ENCODE assay signal across 14 cellular contexts in genomic region chr7:2159176-2159520, GRCh38.
A peak's percentile ranks its signal among the peaks of the same experiment; 100 is the strongest.
DNase-seq lines count a peak whose midpoint lies in the region; ATAC-seq and TF ChIP-seq lines count a peak whose summit lies in the region.
"Had no signal": no experiment of that assay in that cellular context is flagged by ENCODE, and none has a peak within 500 bp of the region (broad histone marks: within the 10 kb centered on the region; RNA-seq: fewer than 3 reads in every experiment).

No MANE protein-coding gene starts in this region.

- H3K23ac ChIP-seq in trophoblast cell (ENCODE audit: low read length), result no peak overlapping the region

- POLR2A ChIA-PET in A673 (lab: Charles Lee; ENCODE audit: low non-redundant PET), result no interaction called here

- H3K4me3 ChIP-seq in GM23338 (no peak overlapping the region), NT2/D1 (ENCODE audit: insufficient read length, low read depth) (no peak overlapping the region), iPS-20b (ENCODE audit: low read length) (no peak overlapping the region), trophoblast cell (ENCODE audit: low read depth, low read length) (no peak overlapping the region), A673 (ENCODE audit: low read depth, low read length, poor library complexity, severe bottlenecking) (no peak overlapping the region)
- H3K4me3 ChIP-seq: ovary had no signal

- H2AFZ ChIP-seq in GM23338 (no peak overlapping the region), trophoblast cell (ENCODE audit: insufficient read depth, low read length, poor library complexity) (no peak overlapping the region)

- no peaks in the 10 kb centered on the region for H3K79me1 ChIP-seq in trophoblast cell (ENCODE audit: low read length)

- no TSS peak for BruUV-seq in A673 (replicated peaks; lab: Mats Ljungman, UMichigan)

- H2BK12ac ChIP-seq in trophoblast cell (ENCODE audit: low read length), result no peak overlapping the region

- H3K14ac ChIP-seq in trophoblast cell (ENCODE audit: low read length), result no peak overlapping the region

- peaks cover 7% of the 10 kb centered on the region; the same call in 1 of the 2 replicates for H3K9me3 ChIP-seq in NT2/D1 (ENCODE audit: insufficient read depth, low read length)
- H3K9me3 ChIP-seq in iPS-20b (ENCODE audit: insufficient read depth, low read depth, low read length), result no peaks in the 10 kb centered on the region; the same call in 1 of the 2 replicates
- peaks cover 1% of the 10 kb centered on the region for H3K9me3 ChIP-seq in trophoblast cell (ENCODE audit: insufficient read depth, low read depth, low read length)
- H3K9me3 ChIP-seq in A673 (ENCODE audit: low read depth, low read length, poor library complexity, severe bottlenecking), result no peaks in the 10 kb centered on the region
- H3K9me3 ChIP-seq: ovary had no signal

- H4K91ac ChIP-seq in trophoblast cell (ENCODE audit: low read depth, low read length), result no peak overlapping the region

- H4K8ac ChIP-seq in trophoblast cell (ENCODE audit: low read depth, low read length), result no peak overlapping the region

- H4K20me1 ChIP-seq in GM23338 (replicated peaks; ENCODE audit: insufficient read depth), result 0 out of 2 replicates have a peak, but pooled peaks cover 3% of the 10 kb centered on the region

- DNase-seq in GM23338 (ENCODE audit: low spot score) (peak; percentile 61), NT2/D1 (ENCODE audit: low read depth, low spot score) (no peak), trophoblast cell (no peak), NCI-H510A (lab: John Stamatoyannopoulos, UW) (no peak), A673 (ENCODE audit: low spot score) (no peak), HT-29 (ENCODE audit: low spot score) (no peak), NOMO-1 treated with DMSO at 0.1 percent for 48 hours (lab: John Stamatoyannopoulos, UW; ENCODE audit: unreplicated experiment) (no peak)
- DNase-seq: activated CD4-positive, alpha-beta T cell treated with anti-CD3 and anti-CD28 coated beads, Interleukin-2, amount 50 U/mL, for 1 hour; activated naive CD4-positive, alpha-beta T cell treated with anti-CD3 and anti-CD28 coated beads for 36 hours; EL; NCI-H1417 treated with DMSO at 0.1 percent for 48 hours had no signal

- no peaks in the 10 kb centered on the region for H3F3A ChIP-seq in GM23338 (replicated peaks; ENCODE audit: low read depth)

- no CpG with 5 or more reads among the region's 8 CpGs for WGBS in trophoblast cell (ENCODE audit: extremely low coverage, insufficient coverage, insufficient read length)

- H3K27me3 ChIP-seq in GM23338 (ENCODE audit: insufficient read depth), result no peaks in the 10 kb centered on the region
- H3K27me3 ChIP-seq in NT2/D1 (ENCODE audit: insufficient read depth, insufficient read length), result no peaks in the 10 kb centered on the region
- H3K27me3 ChIP-seq in iPS-20b (ENCODE audit: insufficient read depth, low read length), result no peaks in the 10 kb centered on the region
- H3K27me3 ChIP-seq in trophoblast cell (ENCODE audit: insufficient read depth, low read length), result no peaks in the 10 kb centered on the region
- H3K27me3 ChIP-seq in A673 (replicated peaks; ENCODE audit: insufficient read depth, low read depth, low read length, poor library complexity), result no peaks in the 10 kb centered on the region
- H3K27me3 ChIP-seq: ovary had no signal

- H3K27ac Mint-ChIP-seq in GM23338, result peak overlapping the region; percentile 30; the same call in 1 of the 2 replicates
- H3K27ac Mint-ChIP-seq: activated naive CD4-positive, alpha-beta T cell treated with anti-CD3 and anti-CD28 coated beads for 36 hours had no signal

- H3K27ac ChIP-seq in GM23338 (ENCODE audit: low read depth) (0 out of 2 replicates have a peak overlapping the region, but pooled peaks have one; percentile 32), iPS-20b (ENCODE audit: low read length) (peak overlapping the region; percentile 58), trophoblast cell (ENCODE audit: low read depth, low read length) (no peak overlapping the region), A673 (ENCODE audit: low read depth, low read length, poor library complexity, severe bottlenecking) (no peak overlapping the region)
- H3K27ac ChIP-seq: ovary had no signal

- peaks cover 2% of the 10 kb centered on the region; the same call in 1 of the 3 replicates for H3K9me3 Mint-ChIP-seq in GM23338
- H3K9me3 Mint-ChIP-seq: activated naive CD4-positive, alpha-beta T cell treated with anti-CD3 and anti-CD28 coated beads for 36 hours had no signal

- H3K79me2 ChIP-seq in GM23338 (replicated peaks; ENCODE audit: insufficient read depth) (peaks cover 8% of the 10 kb centered on the region; the same call in 1 of the 2 replicates), trophoblast cell (ENCODE audit: control insufficient read depth, insufficient read depth, low read length, poor library complexity) (no peaks in the 10 kb centered on the region)

- H3K4me3 Mint-ChIP-seq in GM23338, result no peak overlapping the region; the same call in 2 of the 3 replicates
- H3K4me3 Mint-ChIP-seq: activated naive CD4-positive, alpha-beta T cell treated with anti-CD3 and anti-CD28 coated beads for 36 hours had no signal

- peaks cover 36% of the 10 kb centered on the region for H3K4me1 Mint-ChIP-seq in GM23338

- H2BK120ac ChIP-seq in trophoblast cell (ENCODE audit: insufficient read depth, low read length, poor library complexity), result no peak overlapping the region

- peak overlapping the region; percentile 43 for H3K9ac ChIP-seq in NT2/D1 (ENCODE audit: insufficient read length, low read depth)
- H3K9ac ChIP-seq in iPS-20b (ENCODE audit: low read depth, low read length), result no peak overlapping the region; the same call in 1 of the 2 replicates
- H3K9ac ChIP-seq in trophoblast cell (ENCODE audit: low read length), result no peak overlapping the region

- CTCF ChIA-PET in A673 (lab: Charles Lee), result no interaction called here

- H3K27me3 Mint-ChIP-seq in GM23338 (ENCODE audit: insufficient read depth, low read depth, poor library complexity), result peaks cover 14% of the 10 kb centered on the region

- no peak overlapping the region for H2BK5ac ChIP-seq in trophoblast cell (ENCODE audit: low read depth, low read length, poor library complexity)

- intact Hi-C loops in A673 (cut with micrococcal nuclease; ENCODE audit: unreplicated experiment), result no loop called here

- ATAC-seq in GM23338, result peak; percentile 85
- ATAC-seq: left cardiac atrium had no signal

- H3K18ac ChIP-seq in trophoblast cell (ENCODE audit: low read length), result peak overlapping the region; percentile 43

- TF ChIP-seq CTCF in GM23338 (conservative IDR thresholded peaks at IDR 0.05; ENCODE audit: low read depth in 2 of 2) (no peak), A673 (conservative IDR thresholded peaks at IDR 0.05; ENCODE audit: low read depth, low read length) (no peak)

- no peak overlapping the region for H3K4me2 ChIP-seq in GM23338
- no peak overlapping the region for H3K4me2 ChIP-seq in trophoblast cell (ENCODE audit: low read length)

- no peak overlapping the region for H4K12ac ChIP-seq in trophoblast cell (ENCODE audit: low read depth, low read length)

- H3K36me3 Mint-ChIP-seq in GM23338 (ENCODE audit: low read depth), result peaks cover 4% of the 10 kb centered on the region

- no peak overlapping the region for H3K4ac ChIP-seq in trophoblast cell (ENCODE audit: low read depth, low read length)

- H3K36me3 ChIP-seq in GM23338 (ENCODE audit: insufficient read depth) (no peaks in the 10 kb centered on the region), NT2/D1 (ENCODE audit: insufficient read depth, insufficient read length, low read length) (peaks cover 33% of the 10 kb centered on the region), iPS-20b (ENCODE audit: insufficient read depth, low read depth, low read length) (no peaks in the 10 kb centered on the region), trophoblast cell (ENCODE audit: control insufficient read depth in 1 of 2, insufficient read depth in 2 of 2, low read length in 2 of 2) (peaks cover 11 to 16% of the 10 kb centered on the region in 2 experiments), A673 (ENCODE audit: insufficient read depth, low read length, poor library complexity, severe bottlenecking) (no peaks in the 10 kb centered on the region)
- H3K36me3 ChIP-seq: ovary had no signal

- H3K9me2 ChIP-seq in GM23338 (ENCODE audit: insufficient read depth), result no peaks in the 10 kb centered on the region

- H3K4me1 ChIP-seq in GM23338 (ENCODE audit: insufficient read depth), result peaks cover 16% of the 10 kb centered on the region
- H3K4me1 ChIP-seq in NT2/D1 (ENCODE audit: insufficient read depth, insufficient read length), result peaks cover 11% of the 10 kb centered on the region
- peaks cover 24% of the 10 kb centered on the region; the same call in 1 of the 2 replicates for H3K4me1 ChIP-seq in iPS-20b (ENCODE audit: insufficient read depth, low read length)
- H3K4me1 ChIP-seq in trophoblast cell (ENCODE audit: control insufficient read depth in 1 of 2, insufficient read depth in 2 of 2, low read length in 2 of 2), result peaks cover 8% of the 10 kb centered on the region in 2 experiments
- peaks cover 37% of the 10 kb centered on the region for H3K4me1 ChIP-seq in A673 (ENCODE audit: insufficient read depth, low read length, poor library complexity, severe bottlenecking)

- no peak overlapping the region for H2AK5ac ChIP-seq in trophoblast cell (ENCODE audit: low read length)

TF ChIP-seq in GM23338, 12 proteins besides CTCF, POLR2A, EP300 and RAD21:
- TF ChIP-seq ZNF114 (CRISPR knock-in tag; IDR thresholded peaks at IDR 0.05) (no peak), CREB1 (CRISPR knock-in tag; IDR thresholded peaks at IDR 0.05; ENCODE audit: low read depth) (no peak)

Comparison
In these comparisons a context has a peak if more than half of its experiments do, and no peak if none do; other contexts are left out.
1. H3K27ac ChIP-seq: peak in GM23338 (single experiment) and iPS-20b (single experiment); none in trophoblast cell (single experiment) and A673 (single experiment).